Comparison of ENCODE assay signal across 8 cellular contexts in the genomic region with DNA sequence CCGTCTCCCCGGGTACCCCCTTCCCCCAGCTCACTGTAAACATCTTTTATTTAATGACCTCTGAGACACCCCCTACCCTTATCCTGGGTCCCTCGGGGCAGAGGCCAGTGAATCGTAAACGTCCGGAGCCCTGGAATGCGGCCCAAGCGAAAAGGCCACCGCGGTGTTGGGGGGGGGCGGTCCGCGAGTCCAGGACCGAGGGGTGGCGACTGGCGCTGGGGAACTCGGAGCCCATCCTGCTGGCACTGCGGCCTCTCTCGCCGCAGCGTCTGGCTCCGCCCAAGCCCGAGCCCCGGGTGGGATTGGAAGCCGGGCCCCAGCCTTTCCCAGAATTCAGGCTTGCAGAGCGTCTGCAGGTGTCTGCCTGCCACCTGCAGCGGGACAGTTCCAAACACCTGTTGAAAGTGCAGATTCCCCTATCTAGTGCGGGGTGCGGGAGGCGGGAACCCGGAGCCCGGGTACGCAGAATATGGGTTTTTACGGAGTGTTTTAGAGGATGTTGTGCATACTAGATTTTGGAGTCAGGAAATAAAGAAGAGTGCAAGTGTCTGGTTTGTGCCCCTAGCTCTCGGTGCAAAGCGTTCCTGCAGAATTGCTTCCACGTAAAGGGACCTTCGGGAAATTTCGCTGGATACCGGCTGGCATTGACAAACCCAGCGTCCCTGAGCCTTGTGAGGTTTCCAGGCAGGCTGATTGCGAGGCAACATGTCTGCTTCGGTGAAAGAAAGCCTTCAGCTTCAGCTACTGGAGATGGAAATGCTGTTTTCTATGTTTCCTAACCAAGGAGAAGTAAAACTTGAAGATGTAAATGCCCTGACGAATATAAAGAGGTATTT. TPM values are rescaled to one million over a fixed set of nuclear protein-coding genes. Genes with fewer than 3 reads are reported as not detected.
DNase-seq lines count a peak whose midpoint lies in the region; ATAC-seq and TF ChIP-seq lines count a peak whose summit lies in the region.

No MANE protein-coding gene starts in this region.

- WGBS in IMR-90 (ENCODE audit: extremely low coverage in 2 of 2, insufficient read length in 1 of 2), 2 experiments = 3% methylated on average over 16 of the region's 44 CpGs; no CpG with 5 or more reads in 1 of the 2 experiments

- peak overlapping the region; percentile 50 for H3K14ac ChIP-seq in IMR-90 (replicated peaks; ENCODE audit: low read depth, low read length)

- TF ChIP-seq CTCF in IMR-90 (conservative IDR thresholded peaks at IDR 0.05; ENCODE audit: low read depth, low read length) = no peak

- peaks cover 15 to 46% of the 10 kb centered on the region in 2 experiments; a peak in 3 of 4 replicates for H3K79me1 ChIP-seq in IMR-90 (ENCODE audit: low read depth in 1 of 2, low read length in 2 of 2)

- H3K4me3 ChIP-seq in IMR-90 (ENCODE audit: insufficient read depth, low read depth, low read length) = peak overlapping the region; percentile 91

- no peak overlapping the region; the same call in 1 of the 2 replicates for H3K56ac ChIP-seq in IMR-90 (ENCODE audit: extremely low read depth, insufficient read depth, low read length)

- TF ChIP-seq RAD21 in IMR-90 (IDR thresholded peaks at IDR 0.05; ENCODE audit: low read length) = no peak

- no peak overlapping the region for H2BK120ac ChIP-seq in IMR-90 (ENCODE audit: low read depth, low read length)

- dilution Hi-C loops in IMR-90 (cut with HindIII; ENCODE audit: low sequenced_read_pairs, unreplicated experiment) = no loop called here

- H2BK20ac ChIP-seq in IMR-90 (ENCODE audit: low read depth, low read length) = no peak overlapping the region

- TF ChIP-seq POLR2A in IMR-90 (IDR thresholded peaks at IDR 0.05; ENCODE audit: low read depth, low read length) = no peak

- peaks cover 17% of the 10 kb centered on the region for H3K4me1 ChIP-seq in IMR-90 (ENCODE audit: control insufficient read depth, insufficient read depth, low read length)

- H3K27me3 ChIP-seq in IMR-90 (ENCODE audit: control insufficient read depth, insufficient read depth, low read length) = no peaks in the 10 kb centered on the region

- peak overlapping the region; percentile 75 for H3K9ac ChIP-seq in IMR-90 (ENCODE audit: low read depth, low read length)

- peak overlapping the region; percentile 96 for H3K4me2 ChIP-seq in IMR-90 (ENCODE audit: low read depth, low read length)

- H3K23ac ChIP-seq in IMR-90 (ENCODE audit: low read depth, low read length) = peak overlapping the region; percentile 70

- no peak overlapping the region; the same call in 1 of the 2 replicates for H4K91ac ChIP-seq in IMR-90 (ENCODE audit: insufficient read depth, low read depth, low read length)

- H2AK5ac ChIP-seq in IMR-90 (ENCODE audit: low read depth, low read length) = no peak overlapping the region

- H4K8ac ChIP-seq in IMR-90 (ENCODE audit: low read depth in 2 of 2, low read length in 2 of 2) = peak overlapping the region; percentile 49 to 65; a peak in 2 of 4 replicates

- H2AFZ ChIP-seq in IMR-90 (replicated peaks; ENCODE audit: low read length, poor library complexity) = peak overlapping the region; percentile 94

- peak overlapping the region; percentile 57 for H3K27ac ChIP-seq in IMR-90 (ENCODE audit: insufficient read depth, low read length)

- POLR2A ChIA-PET in IMR-90 (lab: Charles Lee; ENCODE audit: unreplicated experiment) = interaction anchor here (0.8 kb wide), 1 partner anchor 242 kb away, joined by 3 read pairs; no protein-coding TSS in a partner anchor

- peak overlapping the region; percentile 40 for H4K5ac ChIP-seq in IMR-90 (ENCODE audit: low read depth, low read length)

- CTCF ChIA-PET in IMR-90 (lab: Yijun Ruan, JAX) = no interaction called here

- peaks cover 20% of the 10 kb centered on the region for H4K20me1 ChIP-seq in IMR-90 (ENCODE audit: insufficient read depth, low read length)

- peaks cover 17% of the 10 kb centered on the region for H3K9me1 ChIP-seq in IMR-90 (ENCODE audit: insufficient read depth, low read length)

- peak overlapping the region; percentile 79 for H2AK9ac ChIP-seq in IMR-90 (replicated peaks; ENCODE audit: low read depth, low read length, poor library complexity)

- peak; percentile 75 for DNase-seq in DMS53 (lab: John Stamatoyannopoulos, UW)
- no peak for DNase-seq in IMR-90
- DNase-seq in T-helper 22 cell (ENCODE audit: low read depth) = peak; percentile 4
- peak; percentile 66 for DNase-seq in cerebellum (ENCODE audit: low spot score)
- DNase-seq in kidney tubule cell (ENCODE audit: low spot score) = peak; percentile 61
- peak; percentile 2 for DNase-seq in stimulated activated CD4-positive, alpha-beta T cell treated with anti-CD3 and anti-CD28 coated beads, Interleukin-1b, Interleukin-23, amount 100 ng/mL, for 48 hours
- no peak for DNase-seq in SIG-M5 (lab: John Stamatoyannopoulos, UW)

- peak overlapping the region; percentile 72 for H2BK5ac ChIP-seq in IMR-90 (ENCODE audit: low read depth, low read length, poor library complexity, severe bottlenecking)

- BruUV-seq in IMR-90 (replicated peaks; lab: Mats Ljungman, UMichigan) = no TSS peak

- ATAC-seq in GM21515 (IDR thresholded peaks at IDR 0.05; ENCODE audit: unreplicated experiment) = peak; percentile 16
- peak; percentile 54 for ATAC-seq in IMR-90 (ENCODE audit: low read depth)

- intact Hi-C loops in IMR-90 (cut with micrococcal nuclease) = loop anchor here (1.0 kb wide), 1 partner anchor 127 kb away; the partner anchor contains the start of gene DOP1A

- H3K36me3 ChIP-seq in IMR-90 (ENCODE audit: control insufficient read depth, insufficient read depth, low read length) = peaks cover 16% of the 10 kb centered on the region

- peak overlapping the region; percentile 43; the same call in 1 of the 2 replicates for H3K4ac ChIP-seq in IMR-90 (ENCODE audit: low read depth, low read length)

- H3K18ac ChIP-seq in IMR-90 (ENCODE audit: low read depth, low read length) = peak overlapping the region; percentile 28; the same call in 1 of the 2 replicates

- H2BK15ac ChIP-seq in IMR-90 (ENCODE audit: low read depth, low read length) = no peak overlapping the region

- in situ Hi-C loops in IMR-90 (cut with MboI; ENCODE audit: low sequenced_read_pairs) = loop anchor here (10.0 kb wide), 1 partner anchor 949 kb away; the partner anchor contains the start of gene IBTK

- H3K9me3 ChIP-seq in IMR-90 (ENCODE audit: control insufficient read depth, insufficient read depth, low read length) = no peaks in the 10 kb centered on the region

TF ChIP-seq in IMR-90, 13 proteins besides CTCF, POLR2A, EP300 and RAD21:
- TF ChIP-seq FOS (IDR thresholded peaks at IDR 0.05; ENCODE audit: low read depth, low read length) = no peak
- TF ChIP-seq MXI1 (IDR thresholded peaks at IDR 0.05; ENCODE audit: borderline replicate concordance, low read depth, low read length) = 0 out of 2 replicates have a peak, but pooled peaks have one; percentile 17

RNA-seq across cellular contexts. Expression of gene RWDD2A, which starts 0.8 kb away (rescaled TPM):
- total RNA-seq in IMR-90 (2012; rRNA removed) (3.9 and 4.7 TPM in 2 replicates), cerebellum (5.9 TPM)
- polyA plus RNA-seq in IMR-90 (2012; rRNA removed) = 3.5 and 4.1 TPM in 2 replicates
- polyA plus RNA-seq in IMR-90 (2012; cell fraction: cytosol; rRNA removed) = 0.98 and 1.2 TPM in 2 replicates
- 1.5 and 9.5 TPM in 2 replicates for polyA plus RNA-seq in IMR-90 (2012; cell fraction: nucleus; rRNA removed; ENCODE audit: low replicate concordance)

RNA-seq across cellular contexts. Expression of gene PGM3, which starts 0.9 kb away (rescaled TPM):
- total RNA-seq in IMR-90 (2012; rRNA removed) = 223 and 336 TPM in 2 replicates
- polyA plus RNA-seq in IMR-90 (2012; rRNA removed) = 64.3 and 68.4 TPM in 2 replicates
- 10.0 and 14.5 TPM in 2 replicates for polyA plus RNA-seq in IMR-90 (2012; cell fraction: cytosol; rRNA removed)
- polyA plus RNA-seq in IMR-90 (2012; cell fraction: nucleus; rRNA removed; ENCODE audit: low replicate concordance) = 12.8 and 124 TPM in 2 replicates
- total RNA-seq in cerebellum = 57.3 TPM

Comparison
In these comparisons a context has a peak if more than half of its experiments do, and no peak if none do; other contexts are left out.
1. DNase-seq: peak in DMS53 (single experiment), T-helper 22 cell (single experiment), cerebellum (single experiment), kidney tubule cell (single experiment) and stimulated activated CD4-positive, alpha-beta T cell treated with anti-CD3 and anti-CD28 coated beads, Interleukin-1b, Interleukin-23, amount 100 ng/mL, for 48 hours (single experiment); none in IMR-90 (single experiment) and SIG-M5 (single experiment).